Comparison of ENCODE assay signal across 7 cellular contexts in genomic region chrX:73943900-73944581, GRCh38.
A peak's percentile ranks its signal among the peaks of the same experiment; 100 is the strongest.
DNase-seq lines count a peak whose midpoint lies in the region; ATAC-seq and TF ChIP-seq lines count a peak whose summit lies in the region.

No MANE protein-coding gene starts in this region.

- TF ChIP-seq CTCF in retinal pigment epithelial cell (conservative IDR thresholded peaks at IDR 0.05; ENCODE audit: low read depth, low read length) = no peak

- H3K4me3 ChIP-seq in retinal pigment epithelial cell (ENCODE audit: low read length) = peak overlapping the region; percentile 100

- ATAC-seq in GM18505 (IDR thresholded peaks at IDR 0.05; ENCODE audit: unreplicated experiment) (peak; percentile 99), HG02943 (IDR thresholded peaks at IDR 0.05; ENCODE audit: low read depth, unreplicated experiment) (peak; percentile 97)

- peak; percentile 46 to 74 for DNase-seq in NCI-H187 (lab: John Stamatoyannopoulos, UW)
- peak; percentile 78 for DNase-seq in T-helper 22 cell (ENCODE audit: low read depth)
- DNase-seq in astrocyte of the hippocampus (ENCODE audit: low read depth, low spot score) = peak; percentile 97
- DNase-seq in hypothalamus (lab: John Stamatoyannopoulos, UW) = peak; percentile 1 to 92 (median 72)
- DNase-seq in retinal pigment epithelial cell (ENCODE audit: low read depth) = peak; percentile 64

- peak; percentile 94 for TF ChIP-seq POLR2A in GM18505 (IDR thresholded peaks at IDR 0.05; ENCODE audit: borderline replicate concordance, extremely low read depth, insufficient read depth, insufficient read length)

Comparison
In these comparisons a context has a peak if more than half of its experiments do, and no peak if none do; other contexts are left out.
1. Peak in every context shown above with its lines: DNase-seq, ATAC-seq and H3K4me3 ChIP-seq.